ENCODE assay signal across 14 cellular contexts in the genomic region with DNA sequence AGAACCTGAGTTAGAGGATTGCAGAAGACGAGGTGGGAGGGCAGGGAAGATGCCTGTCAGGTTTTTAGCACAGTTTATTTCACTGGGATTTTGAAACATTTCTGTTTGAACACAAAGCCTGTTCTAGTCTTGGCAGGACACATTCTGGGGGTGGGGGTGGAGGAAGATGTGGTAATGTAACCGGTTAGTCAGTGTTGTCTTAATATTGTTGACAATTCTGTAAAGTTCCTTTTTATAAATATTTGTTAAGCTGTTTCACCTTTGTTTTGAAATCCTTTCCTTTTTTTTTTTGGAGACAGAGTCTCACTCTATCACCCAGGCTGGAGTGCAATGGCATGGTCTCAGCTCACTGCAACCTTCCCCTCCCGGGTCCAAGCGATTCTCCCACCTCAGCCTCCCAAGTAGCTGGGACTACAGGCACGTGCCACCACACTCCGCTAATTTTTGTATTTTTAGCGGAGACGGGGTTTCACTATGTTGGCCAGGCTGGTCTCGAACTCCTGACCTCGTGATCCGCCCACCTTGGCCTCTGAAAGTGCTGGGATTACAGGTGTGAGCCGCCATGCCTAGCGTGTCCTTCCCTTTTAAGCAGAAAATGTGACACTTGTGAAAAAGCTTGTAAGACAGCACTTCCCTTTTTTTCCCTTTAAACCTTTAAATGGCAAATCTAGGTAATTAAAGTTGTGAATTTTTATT. TPM values are rescaled to one million over a fixed set of nuclear protein-coding genes. Genes with fewer than 3 reads are reported as not detected.
DNase-seq lines count a peak whose midpoint lies in the region; ATAC-seq and TF ChIP-seq lines count a peak whose summit lies in the region.
"Had no signal": no experiment of that assay in that cellular context is flagged by ENCODE, and none has a peak within 500 bp of the region (broad histone marks: within the 10 kb centered on the region; RNA-seq: fewer than 3 reads in every experiment).

No MANE protein-coding gene starts in this region.

- H3K4me2 ChIP-seq in IMR-90 (ENCODE audit: low read depth, low read length) (no peak overlapping the region), hepatocyte (no peak overlapping the region)

- H2AK5ac ChIP-seq in IMR-90 (ENCODE audit: low read depth, low read length): no peak overlapping the region

- CTCF ChIA-PET in IMR-90 (lab: Yijun Ruan, JAX): no interaction called here

- H2BK120ac ChIP-seq in IMR-90 (ENCODE audit: low read depth, low read length): no peak overlapping the region

- no peaks in the 10 kb centered on the region for H3K27me3 ChIP-seq in IMR-90 (ENCODE audit: control insufficient read depth, insufficient read depth, low read length)
- no peaks in the 10 kb centered on the region for H3K27me3 ChIP-seq in hepatocyte
- no peaks in the 10 kb centered on the region; the same call in 1 of the 2 replicates for H3K27me3 ChIP-seq in BE2C
- H3K27me3 ChIP-seq in aorta (ENCODE audit: control insufficient read depth in 1 of 2, insufficient read depth in 2 of 2, low read length in 1 of 2): no peaks in the 10 kb centered on the region

- H3K4me1 Mint-ChIP-seq in activated T-helper 17 cell treated with anti-CD3 and anti-CD28 coated beads, Interleukin-2, amount 50 U/mL, for 72 hours: peaks cover 4% of the 10 kb centered on the region
- H3K4me1 Mint-ChIP-seq in progenitor cell of endocrine pancreas (ENCODE audit: low read depth): peaks cover 6% of the 10 kb centered on the region

- no peak overlapping the region for H3K18ac ChIP-seq in IMR-90 (ENCODE audit: low read depth, low read length)

- H3K9me3 Mint-ChIP-seq in activated T-helper 17 cell treated with anti-CD3 and anti-CD28 coated beads, Interleukin-2, amount 50 U/mL, for 72 hours: no peaks in the 10 kb centered on the region
- peaks cover 3% of the 10 kb centered on the region for H3K9me3 Mint-ChIP-seq in progenitor cell of endocrine pancreas (ENCODE audit: low read depth)

- H3K27me3 Mint-ChIP-seq in activated T-helper 17 cell treated with anti-CD3 and anti-CD28 coated beads, Interleukin-2, amount 50 U/mL, for 72 hours: no peaks in the 10 kb centered on the region
- H3K27me3 Mint-ChIP-seq in progenitor cell of endocrine pancreas: no peaks in the 10 kb centered on the region

- no peak for TF ChIP-seq POLR2A in IMR-90 (IDR thresholded peaks at IDR 0.05; ENCODE audit: low read depth, low read length)

- BruUV-seq in IMR-90 (replicated peaks; lab: Mats Ljungman, UMichigan): no TSS peak

- no peak overlapping the region for H4K91ac ChIP-seq in IMR-90 (ENCODE audit: insufficient read depth, low read depth, low read length)

- DNase-seq in IMR-90 (peak; percentile 39), hepatocyte (ENCODE audit: low spot score) (no peak), BE2C (no peak), aorta (no peak), progenitor cell of endocrine pancreas (ENCODE audit: low spot score, unreplicated experiment) (no peak)
- DNase-seq: DMS 273 treated with DMSO at 0.1 percent for 48 hours; GOT3; hippocampal formation; NCI-H2081; posterior cingulate gyrus; stimulated activated CD4-positive, alpha-beta T cell treated with anti-CD3 and anti-CD28 coated beads, Interleukin-4, amount 100 ng/mL, for 1 hour had no signal

- peaks cover 65% of the 10 kb centered on the region for H3K36me3 Mint-ChIP-seq in activated T-helper 17 cell treated with anti-CD3 and anti-CD28 coated beads, Interleukin-2, amount 50 U/mL, for 72 hours (ENCODE audit: low read depth)
- peaks cover 17% of the 10 kb centered on the region for H3K36me3 Mint-ChIP-seq in progenitor cell of endocrine pancreas (ENCODE audit: insufficient read depth)

- no peak overlapping the region for H3K9ac ChIP-seq in IMR-90 (ENCODE audit: low read depth, low read length)

- no peak overlapping the region for H3K14ac ChIP-seq in IMR-90 (replicated peaks; ENCODE audit: low read depth, low read length)

- ATAC-seq in IMR-90 (ENCODE audit: low read depth) (peak; percentile 64), HG02571 (IDR thresholded peaks at IDR 0.05; ENCODE audit: unreplicated experiment) (no peak), aorta (ENCODE audit: low FRiP score) (no peak)
- no peak for ATAC-seq in activated T-helper 17 cell treated with anti-CD3 and anti-CD28 coated beads, Interleukin-2, amount 50 U/mL, for 72 hours (replicated peaks)

- H3K56ac ChIP-seq in IMR-90 (ENCODE audit: extremely low read depth, insufficient read depth, low read length): no peak overlapping the region

- H4K5ac ChIP-seq in IMR-90 (ENCODE audit: low read depth, low read length): no peak overlapping the region

- TF ChIP-seq CTCF in IMR-90 (conservative IDR thresholded peaks at IDR 0.05; ENCODE audit: low read depth, low read length) (no peak), hepatocyte (IDR thresholded peaks at IDR 0.05; ENCODE audit: poor library complexity) (no peak), BE2C (IDR thresholded peaks at IDR 0.05; ENCODE audit: low read depth, low read length) (no peak), progenitor cell of endocrine pancreas (IDR thresholded peaks at IDR 0.05; ENCODE audit: unreplicated experiment) (no peak)

- dilution Hi-C loops in IMR-90 (cut with HindIII; ENCODE audit: low sequenced_read_pairs, unreplicated experiment): no loop called here

- POLR2A ChIA-PET in IMR-90 (lab: Charles Lee; ENCODE audit: unreplicated experiment): interaction anchor here (0.6 kb wide), 1 partner anchor 188 kb away, joined by 4 read pairs; no protein-coding TSS in a partner anchor

- intact Hi-C loops in IMR-90 (cut with micrococcal nuclease) (no loop called here), aorta (cut with DNase I) (no loop called here)

- TF ChIP-seq RAD21 in IMR-90 (IDR thresholded peaks at IDR 0.05; ENCODE audit: low read length): no peak

- H3K27ac Mint-ChIP-seq in activated T-helper 17 cell treated with anti-CD3 and anti-CD28 coated beads, Interleukin-2, amount 50 U/mL, for 72 hours: peak overlapping the region; percentile 37
- H3K27ac Mint-ChIP-seq in progenitor cell of endocrine pancreas: no peak overlapping the region

- no peaks in the 10 kb centered on the region for H3K79me2 ChIP-seq in hepatocyte

- in situ Hi-C loops in IMR-90 (cut with MboI; ENCODE audit: low sequenced_read_pairs): no loop called here

- H3K9me1 ChIP-seq in IMR-90 (ENCODE audit: insufficient read depth, low read length): peaks cover 7% of the 10 kb centered on the region; the same call in 1 of the 2 replicates

- H3K27ac ChIP-seq in IMR-90 (ENCODE audit: insufficient read depth, low read length) (peak overlapping the region; percentile 71; the same call in 1 of the 2 replicates), hepatocyte (peak overlapping the region; percentile 53), temporal lobe (ENCODE audit: low read depth, low read length) (peak overlapping the region; percentile 36), aorta (ENCODE audit: low read depth in 1 of 2, low read length in 2 of 2) (no peak overlapping the region)

- H3K36me3 ChIP-seq in IMR-90 (ENCODE audit: control insufficient read depth, insufficient read depth, low read length): peaks cover 10% of the 10 kb centered on the region
- H3K36me3 ChIP-seq in hepatocyte (replicated peaks; ENCODE audit: insufficient read depth, low read depth): no peaks in the 10 kb centered on the region
- no peaks in the 10 kb centered on the region; the same call in 1 of the 2 replicates for H3K36me3 ChIP-seq in BE2C
- H3K36me3 ChIP-seq in aorta (ENCODE audit: control insufficient read depth in 1 of 2, insufficient read depth in 2 of 2, low read length in 1 of 2): no peaks in the 10 kb centered on the region

- H4K20me1 ChIP-seq in IMR-90 (ENCODE audit: insufficient read depth, low read length) (no peaks in the 10 kb centered on the region), hepatocyte (ENCODE audit: insufficient read depth, poor library complexity, severe bottlenecking) (no peaks in the 10 kb centered on the region)

- no peak overlapping the region for H3K4me3 Mint-ChIP-seq in activated T-helper 17 cell treated with anti-CD3 and anti-CD28 coated beads, Interleukin-2, amount 50 U/mL, for 72 hours
- no peak overlapping the region for H3K4me3 Mint-ChIP-seq in progenitor cell of endocrine pancreas (ENCODE audit: low read depth)

- H2AFZ ChIP-seq in IMR-90 (replicated peaks; ENCODE audit: low read length, poor library complexity) (no peak overlapping the region), hepatocyte (no peak overlapping the region)

- no peak overlapping the region for H4K8ac ChIP-seq in IMR-90 (ENCODE audit: low read depth in 2 of 2, low read length in 2 of 2)

- no peak overlapping the region for H3K4me3 ChIP-seq in IMR-90 (ENCODE audit: insufficient read depth, low read depth, low read length)
- H3K4me3 ChIP-seq in hepatocyte: no peak overlapping the region
- no peak overlapping the region for H3K4me3 ChIP-seq in BE2C (ENCODE audit: low read depth, low read length)
- no peak overlapping the region for H3K4me3 ChIP-seq in aorta (ENCODE audit: low read length in 2 of 2)

- no peak overlapping the region for H3K4ac ChIP-seq in IMR-90 (ENCODE audit: low read depth, low read length)

- WGBS in IMR-90 (ENCODE audit: extremely low coverage in 2 of 2, insufficient read length in 1 of 2), 2 experiments: 100% methylated on average over 2 of the region's 13 CpGs; no CpG with 5 or more reads in 1 of the 2 experiments
- 83% methylated on average over 13 of the region's 13 CpGs for WGBS in hepatocyte (ENCODE audit: low lambda C conversion rate, missing lambda C conversion rate)
- 87 to 93% methylated on average over 13 of the region's 13 CpGs for WGBS in aorta, 2 donors

- no peak overlapping the region for H3K23ac ChIP-seq in IMR-90 (ENCODE audit: low read depth, low read length)

- H3K9me2 ChIP-seq in hepatocyte (replicated peaks; ENCODE audit: insufficient read depth): no peaks in the 10 kb centered on the region

- H3K4me1 ChIP-seq in IMR-90 (ENCODE audit: control insufficient read depth, insufficient read depth, low read length) (peaks cover 6% of the 10 kb centered on the region; the same call in 1 of the 2 replicates), hepatocyte (ENCODE audit: insufficient read depth) (peaks cover 6% of the 10 kb centered on the region), BE2C (no peaks in the 10 kb centered on the region), aorta (ENCODE audit: control insufficient read depth in 1 of 2, insufficient read depth in 2 of 2, low read length in 2 of 2) (no peaks in the 10 kb centered on the region)

- peaks cover 2 to 6% of the 10 kb centered on the region in 2 experiments; a peak in 2 of 4 replicates for H3K79me1 ChIP-seq in IMR-90 (ENCODE audit: low read depth in 1 of 2, low read length in 2 of 2)

- no peak overlapping the region for H2BK15ac ChIP-seq in IMR-90 (ENCODE audit: low read depth, low read length)

- no peak overlapping the region for H2BK20ac ChIP-seq in IMR-90 (ENCODE audit: low read depth, low read length)

- peak overlapping the region; percentile 24 for H2BK5ac ChIP-seq in IMR-90 (ENCODE audit: low read depth, low read length, poor library complexity, severe bottlenecking)

- H2AK9ac ChIP-seq in IMR-90 (replicated peaks; ENCODE audit: low read depth, low read length, poor library complexity): no peak overlapping the region

- H3K9me3 ChIP-seq in IMR-90 (ENCODE audit: control insufficient read depth, insufficient read depth, low read length) (no peaks in the 10 kb centered on the region), hepatocyte (ENCODE audit: low read depth) (no peaks in the 10 kb centered on the region), BE2C (no peaks in the 10 kb centered on the region), aorta (ENCODE audit: control insufficient read depth, low read length) (no peaks in the 10 kb centered on the region)

RNA-seq across cellular contexts. Expression of a gene that starts 20.2 kb away (rescaled TPM):
- total RNA-seq in IMR-90 (2012; rRNA removed) (3.6 and 5.0 TPM in 2 replicates), hepatocyte (6.7 and 10.4 TPM in 2 replicates), temporal lobe (4.4 TPM), aorta (10 to 100 TPM; 12.5 to 14.6 TPM), progenitor cell of endocrine pancreas (9.9 and 11.4 TPM in 2 replicates)
- polyA plus RNA-seq in IMR-90 (2012; rRNA removed) (4.0 and 4.1 TPM in 2 replicates), hepatocyte (4.9 and 8.2 TPM in 2 replicates), aorta (10 to 100 TPM in 1 of 2 donors, 1 to 10 TPM in 1; 2.8 to 10.6 TPM)
- 1.5 and 2.1 TPM in 2 replicates for polyA plus RNA-seq in IMR-90 (2012; cell fraction: cytosol; rRNA removed)
- 17.0 and 18.2 TPM in 2 replicates for polyA plus RNA-seq in IMR-90 (2012; cell fraction: nucleus; rRNA removed; ENCODE audit: low replicate concordance)
- total RNA-seq in activated T-helper 17 cell treated with anti-CD3 and anti-CD28 coated beads, Interleukin-2, amount 50 U/mL, for 72 hours: 10 to 100 TPM; 17.7 to 18.3 TPM
- 4.5 TPM for polyA plus RNA-seq in BE2C (2012; ENCODE audit: insufficient read depth, insufficient read length, low read depth)

Comparison
In these comparisons a context has a peak if more than half of its experiments do, and no peak if none do; other contexts are left out.
1. H3K27ac ChIP-seq: peak in IMR-90 (single experiment), hepatocyte (single experiment) and temporal lobe (single experiment); none in aorta (0 of 2).